In the genomic region with DNA sequence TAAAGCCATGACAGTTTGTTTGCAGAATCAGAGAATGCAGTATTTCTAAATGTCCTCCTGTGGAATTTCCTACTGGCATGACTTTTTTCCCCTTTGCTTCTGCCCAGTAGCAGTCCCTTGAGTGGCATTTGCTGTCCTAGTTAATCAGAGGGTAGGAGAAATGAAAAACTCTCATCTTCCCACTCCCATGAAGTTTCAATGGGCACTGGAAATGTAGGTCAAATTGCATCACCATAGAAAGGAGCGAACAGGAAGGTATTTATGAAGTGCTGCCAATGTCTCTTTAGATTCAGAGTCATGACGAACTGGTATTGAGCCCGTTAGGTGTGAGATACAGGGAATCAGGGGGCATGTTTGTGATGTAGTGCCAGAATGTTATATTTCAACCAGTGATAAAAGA, we compare ENCODE assay signal across 1 cellular context.
TF ChIP-seq lines count a peak whose summit lies in the region.

No MANE protein-coding gene starts in this region.

TF ChIP-seq in IMR-90, 13 proteins besides CTCF, POLR2A, EP300 and RAD21:
- no peak for TF ChIP-seq FOS (IDR thresholded peaks at IDR 0.05; ENCODE audit: low read depth, low read length)
- peak; percentile 37; the same call in 1 of the 2 replicates for TF ChIP-seq CEBPB (IDR thresholded peaks at IDR 0.05; ENCODE audit: low read depth, low read length)
